In genomic region chr17:62888148-62888547, GRCh38 we compare ENCODE assay signal across 15 cellular contexts.
"Had no signal": no experiment of that assay in that cellular context is flagged by ENCODE, and none has a peak within 500 bp of the region (broad histone marks: within the 10 kb centered on the region; RNA-seq: fewer than 3 reads in every experiment).

No MANE protein-coding gene starts in this region.

- ATAC-seq: esophagus mucosa; left lung; pancreas; stimulated activated memory B cell treated with anti-CD40 and anti-IgM and Interleukin-4, amounts not matched to agents 10 μg/mL and 1 μg/mL and 100 μg/mL, for 72 hours; T-helper 17 cell had no signal

- H3K4me3 ChIP-seq: dorsolateral prefrontal cortex, left lung, pancreas, tibial artery, vagina had no signal

- H3K4me1 Mint-ChIP-seq: activated B cell treated with CpG ODN at 0.5 μM for 24 hours; stimulated activated memory B cell treated with anti-CD40 and anti-IgM and Interleukin-4, amounts not matched to agents 10 μg/mL and 1 μg/mL and 100 μg/mL, for 72 hours; T-helper 17 cell had no signal

- H3K36me3 Mint-ChIP-seq: activated naive CD8-positive, alpha-beta T cell treated with anti-CD3 and anti-CD28 coated beads, Interleukin-2, amount 10 ng/mL, durations not matched to agents 7 days and 5 days; stimulated activated memory B cell treated with anti-CD40 and anti-IgM and Interleukin-4, amounts not matched to agents 10 μg/mL and 1 μg/mL and 100 μg/mL, for 72 hours had no signal

- H3K9me3 ChIP-seq: left lung, pancreas, tibial artery, vagina had no signal

- H3K4me3 Mint-ChIP-seq: activated B cell treated with CpG ODN at 0.5 μM for 24 hours; activated CD4-positive, alpha-beta T cell treated with anti-CD3 and anti-CD28 coated beads, Interleukin-2, amount 10 ng/mL, durations not matched to agents 24 days and 14 days; activated naive CD8-positive, alpha-beta T cell treated with anti-CD3 and anti-CD28 coated beads, Interleukin-2, amount 10 ng/mL, durations not matched to agents 7 days and 5 days; activated T-helper 1 cell treated with anti-CD3 and anti-CD28 coated beads, Interleukin-12 subunit alpha, Interleukin-12 subunit beta, Interleukin-2, Interleukin-4 antibody, amounts not matched to agents 30 ng/mL and 10 ng/mL and 1 ng/mL, durations not matched to agents 14 hours and 24 hours and 36 hours; endodermal cell; naive B cell; stimulated activated memory B cell treated with anti-CD40 and anti-IgM and Interleukin-4, amounts not matched to agents 10 μg/mL and 1 μg/mL and 100 μg/mL, for 72 hours; T-helper 17 cell had no signal

- H3K27ac ChIP-seq: dorsolateral prefrontal cortex, left lung, pancreas, tibial artery, vagina had no signal

- H3K27ac Mint-ChIP-seq: activated B cell treated with CpG ODN at 0.5 μM for 24 hours; activated CD4-positive, alpha-beta T cell treated with anti-CD3 and anti-CD28 coated beads, Interleukin-2, amount 10 ng/mL, durations not matched to agents 24 days and 14 days; activated naive CD8-positive, alpha-beta T cell treated with anti-CD3 and anti-CD28 coated beads, Interleukin-2, amount 10 ng/mL, durations not matched to agents 7 days and 5 days; activated T-helper 1 cell treated with anti-CD3 and anti-CD28 coated beads, Interleukin-12 subunit alpha, Interleukin-12 subunit beta, Interleukin-2, Interleukin-4 antibody, amounts not matched to agents 30 ng/mL and 10 ng/mL and 1 ng/mL, durations not matched to agents 14 hours and 24 hours and 36 hours; endodermal cell; naive B cell; stimulated activated memory B cell treated with anti-CD40 and anti-IgM and Interleukin-4, amounts not matched to agents 10 μg/mL and 1 μg/mL and 100 μg/mL, for 72 hours; T-helper 17 cell had no signal

- H3K4me1 ChIP-seq: pancreas had no signal

- H3K9me3 Mint-ChIP-seq: activated CD4-positive, alpha-beta T cell treated with anti-CD3 and anti-CD28 coated beads, Interleukin-2, amount 10 ng/mL, durations not matched to agents 24 days and 14 days; activated T-helper 1 cell treated with anti-CD3 and anti-CD28 coated beads, Interleukin-12 subunit alpha, Interleukin-12 subunit beta, Interleukin-2, Interleukin-4 antibody, amounts not matched to agents 30 ng/mL and 10 ng/mL and 1 ng/mL, durations not matched to agents 14 hours and 24 hours and 36 hours had no signal

- H3K36me3 ChIP-seq: left lung, pancreas, tibial artery, vagina had no signal

- FAIRE-seq: pancreas had no signal

- H3K27me3 ChIP-seq: dorsolateral prefrontal cortex, left lung, pancreas, tibial artery, vagina had no signal

- DNase-seq: activated B cell treated with CpG ODN at 0.5 μM for 24 hours; activated CD4-positive, alpha-beta T cell treated with anti-CD3 and anti-CD28 coated beads, Interleukin-2, amount 10 ng/mL, durations not matched to agents 24 days and 14 days; activated naive CD8-positive, alpha-beta T cell treated with anti-CD3 and anti-CD28 coated beads, Interleukin-2, amount 10 ng/mL, durations not matched to agents 7 days and 5 days; aorta; dorsolateral prefrontal cortex; left lung; naive B cell; pancreas; T-helper 17 cell; tibial artery had no signal
